ENCODE assay signal across 2 cellular contexts in the genomic region with DNA sequence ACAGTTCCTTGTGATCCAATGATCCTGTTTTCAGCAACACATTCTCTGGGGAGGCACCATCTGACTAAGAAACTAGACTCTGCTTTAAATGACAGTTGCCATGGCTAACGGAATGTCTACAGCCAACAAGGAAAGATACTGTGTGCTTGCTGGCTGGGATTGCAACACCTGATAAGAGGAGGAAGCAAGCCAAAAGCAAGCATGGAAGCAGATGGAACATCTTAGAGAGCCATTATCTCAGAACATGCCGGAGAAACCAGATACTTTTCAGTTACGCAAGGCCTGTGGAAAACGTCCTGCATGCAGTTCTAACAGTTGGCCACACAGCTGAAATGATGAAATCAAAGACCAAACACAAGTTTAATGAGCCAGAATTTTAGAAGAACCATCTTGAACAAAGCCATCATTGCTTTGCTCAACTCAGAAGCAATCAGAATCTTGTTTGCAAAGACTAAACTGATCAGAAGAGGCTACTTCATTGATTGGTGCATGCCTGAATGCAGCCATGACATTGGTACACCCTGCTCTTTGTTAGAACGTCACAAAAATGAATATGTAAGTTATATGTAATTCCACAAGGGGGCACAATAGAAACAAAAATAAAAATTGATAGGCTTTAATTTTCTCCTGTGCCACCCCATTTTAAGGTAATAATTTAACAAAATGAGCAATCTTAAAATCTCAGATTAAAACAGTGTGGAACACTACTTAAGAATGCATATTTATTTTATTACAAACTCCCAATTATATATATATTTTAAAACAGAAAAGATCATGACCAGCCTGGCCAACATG.
A peak's percentile ranks its signal among the peaks of the same experiment; 100 is the strongest.
TF ChIP-seq lines count a peak whose summit lies in the region.

No MANE protein-coding gene starts in this region.

TF ChIP-seq in SK-N-SH, 30 proteins besides CTCF, POLR2A, EP300 and RAD21:
- TF ChIP-seq RFX5 (IDR thresholded peaks at IDR 0.05; ENCODE audit: low read length) (no peak), EZH2phosphoT487 (IDR thresholded peaks at IDR 0.05; ENCODE audit: borderline replicate concordance, low read depth) (no peak), YY1 (IDR thresholded peaks at IDR 0.05; ENCODE audit: low read depth) (no peak; the same call in 1 of the 2 replicates), SMC3 (IDR thresholded peaks at IDR 0.05; ENCODE audit: low read depth, low read length) (peak; percentile 34; the same call in 1 of the 2 replicates), TEAD4 (IDR thresholded peaks at IDR 0.05; ENCODE audit: borderline replicate concordance, insufficient read depth) (no peak), ELF1 (IDR thresholded peaks at IDR 0.05) (no peak), FOXM1 (IDR thresholded peaks at IDR 0.05; ENCODE audit: low read depth) (no peak), CHD2 (IDR thresholded peaks at IDR 0.05; ENCODE audit: low read length, partially characterized antibody) (no peak), POLR2AphosphoS5 (IDR thresholded peaks at IDR 0.05; ENCODE audit: low read depth, low read length) (no peak), FOXJ3 (CRISPR knock-in tag; IDR thresholded peaks at IDR 0.05) (no peak), RXRA (IDR thresholded peaks at IDR 0.05; ENCODE audit: borderline replicate concordance, low read depth) (no peak), GABPA (IDR thresholded peaks at IDR 0.05; ENCODE audit: low read depth) (no peak), RCOR1 (IDR thresholded peaks at IDR 0.05; ENCODE audit: low read length) (no peak), TAF1 (IDR thresholded peaks at IDR 0.05; ENCODE audit: borderline replicate concordance, low read depth, low read length) (no peak), TCF12 (IDR thresholded peaks at IDR 0.05) (peak; percentile 46; the same call in 1 of the 2 replicates), NFIC (IDR thresholded peaks at IDR 0.05; ENCODE audit: borderline replicate concordance) (no peak), NRF1 (IDR thresholded peaks at IDR 0.05; ENCODE audit: low read depth, low read length) (no peak), SIN3A (IDR thresholded peaks at IDR 0.05; ENCODE audit: borderline replicate concordance, low read depth, low read length) (0 out of 2 replicates have a peak, but pooled peaks have one; percentile 25), GATA2 (CRISPR knock-in tag; IDR thresholded peaks at IDR 0.05) (0 out of 2 replicates have a peak, but pooled peaks have one; percentile 6)
- TF ChIP-seq, protein P1, sequence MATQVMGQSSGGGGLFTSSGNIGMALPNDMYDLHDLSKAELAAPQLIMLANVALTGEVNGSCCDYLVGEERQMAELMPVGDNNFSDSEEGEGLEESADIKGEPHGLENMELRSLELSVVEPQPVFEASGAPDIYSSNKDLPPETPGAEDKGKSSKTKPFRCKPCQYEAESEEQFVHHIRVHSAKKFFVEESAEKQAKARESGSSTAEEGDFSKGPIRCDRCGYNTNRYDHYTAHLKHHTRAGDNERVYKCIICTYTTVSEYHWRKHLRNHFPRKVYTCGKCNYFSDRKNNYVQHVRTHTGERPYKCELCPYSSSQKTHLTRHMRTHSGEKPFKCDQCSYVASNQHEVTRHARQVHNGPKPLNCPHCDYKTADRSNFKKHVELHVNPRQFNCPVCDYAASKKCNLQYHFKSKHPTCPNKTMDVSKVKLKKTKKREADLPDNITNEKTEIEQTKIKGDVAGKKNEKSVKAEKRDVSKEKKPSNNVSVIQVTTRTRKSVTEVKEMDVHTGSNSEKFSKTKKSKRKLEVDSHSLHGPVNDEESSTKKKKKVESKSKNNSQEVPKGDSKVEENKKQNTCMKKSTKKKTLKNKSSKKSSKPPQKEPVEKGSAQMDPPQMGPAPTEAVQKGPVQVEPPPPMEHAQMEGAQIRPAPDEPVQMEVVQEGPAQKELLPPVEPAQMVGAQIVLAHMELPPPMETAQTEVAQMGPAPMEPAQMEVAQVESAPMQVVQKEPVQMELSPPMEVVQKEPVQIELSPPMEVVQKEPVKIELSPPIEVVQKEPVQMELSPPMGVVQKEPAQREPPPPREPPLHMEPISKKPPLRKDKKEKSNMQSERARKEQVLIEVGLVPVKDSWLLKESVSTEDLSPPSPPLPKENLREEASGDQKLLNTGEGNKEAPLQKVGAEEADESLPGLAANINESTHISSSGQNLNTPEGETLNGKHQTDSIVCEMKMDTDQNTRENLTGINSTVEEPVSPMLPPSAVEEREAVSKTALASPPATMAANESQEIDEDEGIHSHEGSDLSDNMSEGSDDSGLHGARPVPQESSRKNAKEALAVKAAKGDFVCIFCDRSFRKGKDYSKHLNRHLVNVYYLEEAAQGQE (IDR thresholded peaks at IDR 0.05; ENCODE audit: low read depth, low read length) = no peak
- TF ChIP-seq, protein P2, sequence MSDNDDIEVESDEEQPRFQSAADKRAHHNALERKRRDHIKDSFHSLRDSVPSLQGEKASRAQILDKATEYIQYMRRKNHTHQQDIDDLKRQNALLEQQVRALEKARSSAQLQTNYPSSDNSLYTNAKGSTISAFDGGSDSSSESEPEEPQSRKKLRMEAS (IDR thresholded peaks at IDR 0.05; ENCODE audit: low read depth) = peak; percentile 29; the same call in 1 of the 2 replicates
- TF ChIP-seq, protein P3, sequence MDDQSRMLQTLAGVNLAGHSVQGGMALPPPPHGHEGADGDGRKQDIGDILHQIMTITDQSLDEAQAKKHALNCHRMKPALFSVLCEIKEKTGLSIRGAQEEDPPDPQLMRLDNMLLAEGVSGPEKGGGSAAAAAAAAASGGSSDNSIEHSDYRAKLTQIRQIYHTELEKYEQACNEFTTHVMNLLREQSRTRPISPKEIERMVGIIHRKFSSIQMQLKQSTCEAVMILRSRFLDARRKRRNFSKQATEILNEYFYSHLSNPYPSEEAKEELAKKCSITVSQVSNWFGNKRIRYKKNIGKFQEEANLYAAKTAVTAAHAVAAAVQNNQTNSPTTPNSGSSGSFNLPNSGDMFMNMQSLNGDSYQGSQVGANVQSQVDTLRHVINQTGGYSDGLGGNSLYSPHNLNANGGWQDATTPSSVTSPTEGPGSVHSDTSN (IDR thresholded peaks at IDR 0.05) = no peak

TF ChIP-seq in H1, 55 proteins besides CTCF, POLR2A, EP300 and RAD21:
- TF ChIP-seq YY1 (IDR thresholded peaks at IDR 0.05; ENCODE audit: low read depth, low read length) (peak; percentile 77; the same call in 1 of the 2 replicates), CEBPB (IDR thresholded peaks at IDR 0.05; ENCODE audit: low read depth, low read length) (peak; percentile 94), SP2 (IDR thresholded peaks at IDR 0.05; ENCODE audit: low read length) (no peak)
- TF ChIP-seq, protein P4, sequence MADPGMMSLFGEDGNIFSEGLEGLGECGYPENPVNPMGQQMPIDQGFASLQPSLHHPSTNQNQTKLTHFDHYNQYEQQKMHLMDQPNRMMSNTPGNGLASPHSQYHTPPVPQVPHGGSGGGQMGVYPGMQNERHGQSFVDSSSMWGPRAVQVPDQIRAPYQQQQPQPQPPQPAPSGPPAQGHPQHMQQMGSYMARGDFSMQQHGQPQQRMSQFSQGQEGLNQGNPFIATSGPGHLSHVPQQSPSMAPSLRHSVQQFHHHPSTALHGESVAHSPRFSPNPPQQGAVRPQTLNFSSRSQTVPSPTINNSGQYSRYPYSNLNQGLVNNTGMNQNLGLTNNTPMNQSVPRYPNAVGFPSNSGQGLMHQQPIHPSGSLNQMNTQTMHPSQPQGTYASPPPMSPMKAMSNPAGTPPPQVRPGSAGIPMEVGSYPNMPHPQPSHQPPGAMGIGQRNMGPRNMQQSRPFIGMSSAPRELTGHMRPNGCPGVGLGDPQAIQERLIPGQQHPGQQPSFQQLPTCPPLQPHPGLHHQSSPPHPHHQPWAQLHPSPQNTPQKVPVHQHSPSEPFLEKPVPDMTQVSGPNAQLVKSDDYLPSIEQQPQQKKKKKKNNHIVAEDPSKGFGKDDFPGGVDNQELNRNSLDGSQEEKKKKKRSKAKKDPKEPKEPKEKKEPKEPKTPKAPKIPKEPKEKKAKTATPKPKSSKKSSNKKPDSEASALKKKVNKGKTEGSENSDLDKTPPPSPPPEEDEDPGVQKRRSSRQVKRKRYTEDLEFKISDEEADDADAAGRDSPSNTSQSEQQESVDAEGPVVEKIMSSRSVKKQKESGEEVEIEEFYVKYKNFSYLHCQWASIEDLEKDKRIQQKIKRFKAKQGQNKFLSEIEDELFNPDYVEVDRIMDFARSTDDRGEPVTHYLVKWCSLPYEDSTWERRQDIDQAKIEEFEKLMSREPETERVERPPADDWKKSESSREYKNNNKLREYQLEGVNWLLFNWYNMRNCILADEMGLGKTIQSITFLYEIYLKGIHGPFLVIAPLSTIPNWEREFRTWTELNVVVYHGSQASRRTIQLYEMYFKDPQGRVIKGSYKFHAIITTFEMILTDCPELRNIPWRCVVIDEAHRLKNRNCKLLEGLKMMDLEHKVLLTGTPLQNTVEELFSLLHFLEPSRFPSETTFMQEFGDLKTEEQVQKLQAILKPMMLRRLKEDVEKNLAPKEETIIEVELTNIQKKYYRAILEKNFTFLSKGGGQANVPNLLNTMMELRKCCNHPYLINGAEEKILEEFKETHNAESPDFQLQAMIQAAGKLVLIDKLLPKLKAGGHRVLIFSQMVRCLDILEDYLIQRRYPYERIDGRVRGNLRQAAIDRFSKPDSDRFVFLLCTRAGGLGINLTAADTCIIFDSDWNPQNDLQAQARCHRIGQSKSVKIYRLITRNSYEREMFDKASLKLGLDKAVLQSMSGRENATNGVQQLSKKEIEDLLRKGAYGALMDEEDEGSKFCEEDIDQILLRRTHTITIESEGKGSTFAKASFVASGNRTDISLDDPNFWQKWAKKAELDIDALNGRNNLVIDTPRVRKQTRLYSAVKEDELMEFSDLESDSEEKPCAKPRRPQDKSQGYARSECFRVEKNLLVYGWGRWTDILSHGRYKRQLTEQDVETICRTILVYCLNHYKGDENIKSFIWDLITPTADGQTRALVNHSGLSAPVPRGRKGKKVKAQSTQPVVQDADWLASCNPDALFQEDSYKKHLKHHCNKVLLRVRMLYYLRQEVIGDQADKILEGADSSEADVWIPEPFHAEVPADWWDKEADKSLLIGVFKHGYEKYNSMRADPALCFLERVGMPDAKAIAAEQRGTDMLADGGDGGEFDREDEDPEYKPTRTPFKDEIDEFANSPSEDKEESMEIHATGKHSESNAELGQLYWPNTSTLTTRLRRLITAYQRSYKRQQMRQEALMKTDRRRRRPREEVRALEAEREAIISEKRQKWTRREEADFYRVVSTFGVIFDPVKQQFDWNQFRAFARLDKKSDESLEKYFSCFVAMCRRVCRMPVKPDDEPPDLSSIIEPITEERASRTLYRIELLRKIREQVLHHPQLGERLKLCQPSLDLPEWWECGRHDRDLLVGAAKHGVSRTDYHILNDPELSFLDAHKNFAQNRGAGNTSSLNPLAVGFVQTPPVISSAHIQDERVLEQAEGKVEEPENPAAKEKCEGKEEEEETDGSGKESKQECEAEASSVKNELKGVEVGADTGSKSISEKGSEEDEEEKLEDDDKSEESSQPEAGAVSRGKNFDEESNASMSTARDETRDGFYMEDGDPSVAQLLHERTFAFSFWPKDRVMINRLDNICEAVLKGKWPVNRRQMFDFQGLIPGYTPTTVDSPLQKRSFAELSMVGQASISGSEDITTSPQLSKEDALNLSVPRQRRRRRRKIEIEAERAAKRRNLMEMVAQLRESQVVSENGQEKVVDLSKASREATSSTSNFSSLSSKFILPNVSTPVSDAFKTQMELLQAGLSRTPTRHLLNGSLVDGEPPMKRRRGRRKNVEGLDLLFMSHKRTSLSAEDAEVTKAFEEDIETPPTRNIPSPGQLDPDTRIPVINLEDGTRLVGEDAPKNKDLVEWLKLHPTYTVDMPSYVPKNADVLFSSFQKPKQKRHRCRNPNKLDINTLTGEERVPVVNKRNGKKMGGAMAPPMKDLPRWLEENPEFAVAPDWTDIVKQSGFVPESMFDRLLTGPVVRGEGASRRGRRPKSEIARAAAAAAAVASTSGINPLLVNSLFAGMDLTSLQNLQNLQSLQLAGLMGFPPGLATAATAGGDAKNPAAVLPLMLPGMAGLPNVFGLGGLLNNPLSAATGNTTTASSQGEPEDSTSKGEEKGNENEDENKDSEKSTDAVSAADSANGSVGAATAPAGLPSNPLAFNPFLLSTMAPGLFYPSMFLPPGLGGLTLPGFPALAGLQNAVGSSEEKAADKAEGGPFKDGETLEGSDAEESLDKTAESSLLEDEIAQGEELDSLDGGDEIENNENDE (IDR thresholded peaks at IDR 0.05; ENCODE audit: insufficient replicate concordance, low read length) = no peak
